In the genomic region with DNA sequence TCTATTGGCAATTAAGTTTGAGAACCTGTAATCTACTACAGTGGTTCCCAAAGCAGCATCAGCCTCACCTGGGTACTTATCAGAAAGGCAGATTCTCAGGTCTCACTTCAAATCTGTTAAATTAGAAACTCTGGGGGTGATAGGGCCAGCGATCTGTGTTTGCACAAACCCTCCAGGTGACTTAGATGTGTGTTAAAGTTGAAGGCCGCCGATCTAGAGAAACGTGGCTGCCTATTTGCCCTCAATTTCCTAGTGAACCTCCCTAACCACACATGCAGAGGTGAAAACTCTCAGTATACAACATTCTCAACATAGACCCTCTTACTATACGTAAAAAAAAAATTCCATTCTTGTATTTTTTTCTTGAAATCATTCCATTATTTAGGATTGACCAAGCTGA, we compare ENCODE assay signal across 2 cellular contexts.
A peak's percentile ranks its signal among the peaks of the same experiment; 100 is the strongest.
TF ChIP-seq lines count a peak whose summit lies in the region.

No MANE protein-coding gene starts in this region.

TF ChIP-seq in GM23338, 12 proteins besides CTCF, POLR2A, EP300 and RAD21:
- TF ChIP-seq NANOG (IDR thresholded peaks at IDR 0.05; ENCODE audit: borderline replicate concordance) (no peak), POLR2AphosphoS5 (IDR thresholded peaks at IDR 0.05; ENCODE audit: low read depth) (no peak)
- TF ChIP-seq, protein P1, sequence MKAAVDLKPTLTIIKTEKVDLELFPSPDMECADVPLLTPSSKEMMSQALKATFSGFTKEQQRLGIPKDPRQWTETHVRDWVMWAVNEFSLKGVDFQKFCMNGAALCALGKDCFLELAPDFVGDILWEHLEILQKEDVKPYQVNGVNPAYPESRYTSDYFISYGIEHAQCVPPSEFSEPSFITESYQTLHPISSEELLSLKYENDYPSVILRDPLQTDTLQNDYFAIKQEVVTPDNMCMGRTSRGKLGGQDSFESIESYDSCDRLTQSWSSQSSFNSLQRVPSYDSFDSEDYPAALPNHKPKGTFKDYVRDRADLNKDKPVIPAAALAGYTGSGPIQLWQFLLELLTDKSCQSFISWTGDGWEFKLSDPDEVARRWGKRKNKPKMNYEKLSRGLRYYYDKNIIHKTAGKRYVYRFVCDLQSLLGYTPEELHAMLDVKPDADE (IDR thresholded peaks at IDR 0.05), result no peak
- TF ChIP-seq, protein P2, sequence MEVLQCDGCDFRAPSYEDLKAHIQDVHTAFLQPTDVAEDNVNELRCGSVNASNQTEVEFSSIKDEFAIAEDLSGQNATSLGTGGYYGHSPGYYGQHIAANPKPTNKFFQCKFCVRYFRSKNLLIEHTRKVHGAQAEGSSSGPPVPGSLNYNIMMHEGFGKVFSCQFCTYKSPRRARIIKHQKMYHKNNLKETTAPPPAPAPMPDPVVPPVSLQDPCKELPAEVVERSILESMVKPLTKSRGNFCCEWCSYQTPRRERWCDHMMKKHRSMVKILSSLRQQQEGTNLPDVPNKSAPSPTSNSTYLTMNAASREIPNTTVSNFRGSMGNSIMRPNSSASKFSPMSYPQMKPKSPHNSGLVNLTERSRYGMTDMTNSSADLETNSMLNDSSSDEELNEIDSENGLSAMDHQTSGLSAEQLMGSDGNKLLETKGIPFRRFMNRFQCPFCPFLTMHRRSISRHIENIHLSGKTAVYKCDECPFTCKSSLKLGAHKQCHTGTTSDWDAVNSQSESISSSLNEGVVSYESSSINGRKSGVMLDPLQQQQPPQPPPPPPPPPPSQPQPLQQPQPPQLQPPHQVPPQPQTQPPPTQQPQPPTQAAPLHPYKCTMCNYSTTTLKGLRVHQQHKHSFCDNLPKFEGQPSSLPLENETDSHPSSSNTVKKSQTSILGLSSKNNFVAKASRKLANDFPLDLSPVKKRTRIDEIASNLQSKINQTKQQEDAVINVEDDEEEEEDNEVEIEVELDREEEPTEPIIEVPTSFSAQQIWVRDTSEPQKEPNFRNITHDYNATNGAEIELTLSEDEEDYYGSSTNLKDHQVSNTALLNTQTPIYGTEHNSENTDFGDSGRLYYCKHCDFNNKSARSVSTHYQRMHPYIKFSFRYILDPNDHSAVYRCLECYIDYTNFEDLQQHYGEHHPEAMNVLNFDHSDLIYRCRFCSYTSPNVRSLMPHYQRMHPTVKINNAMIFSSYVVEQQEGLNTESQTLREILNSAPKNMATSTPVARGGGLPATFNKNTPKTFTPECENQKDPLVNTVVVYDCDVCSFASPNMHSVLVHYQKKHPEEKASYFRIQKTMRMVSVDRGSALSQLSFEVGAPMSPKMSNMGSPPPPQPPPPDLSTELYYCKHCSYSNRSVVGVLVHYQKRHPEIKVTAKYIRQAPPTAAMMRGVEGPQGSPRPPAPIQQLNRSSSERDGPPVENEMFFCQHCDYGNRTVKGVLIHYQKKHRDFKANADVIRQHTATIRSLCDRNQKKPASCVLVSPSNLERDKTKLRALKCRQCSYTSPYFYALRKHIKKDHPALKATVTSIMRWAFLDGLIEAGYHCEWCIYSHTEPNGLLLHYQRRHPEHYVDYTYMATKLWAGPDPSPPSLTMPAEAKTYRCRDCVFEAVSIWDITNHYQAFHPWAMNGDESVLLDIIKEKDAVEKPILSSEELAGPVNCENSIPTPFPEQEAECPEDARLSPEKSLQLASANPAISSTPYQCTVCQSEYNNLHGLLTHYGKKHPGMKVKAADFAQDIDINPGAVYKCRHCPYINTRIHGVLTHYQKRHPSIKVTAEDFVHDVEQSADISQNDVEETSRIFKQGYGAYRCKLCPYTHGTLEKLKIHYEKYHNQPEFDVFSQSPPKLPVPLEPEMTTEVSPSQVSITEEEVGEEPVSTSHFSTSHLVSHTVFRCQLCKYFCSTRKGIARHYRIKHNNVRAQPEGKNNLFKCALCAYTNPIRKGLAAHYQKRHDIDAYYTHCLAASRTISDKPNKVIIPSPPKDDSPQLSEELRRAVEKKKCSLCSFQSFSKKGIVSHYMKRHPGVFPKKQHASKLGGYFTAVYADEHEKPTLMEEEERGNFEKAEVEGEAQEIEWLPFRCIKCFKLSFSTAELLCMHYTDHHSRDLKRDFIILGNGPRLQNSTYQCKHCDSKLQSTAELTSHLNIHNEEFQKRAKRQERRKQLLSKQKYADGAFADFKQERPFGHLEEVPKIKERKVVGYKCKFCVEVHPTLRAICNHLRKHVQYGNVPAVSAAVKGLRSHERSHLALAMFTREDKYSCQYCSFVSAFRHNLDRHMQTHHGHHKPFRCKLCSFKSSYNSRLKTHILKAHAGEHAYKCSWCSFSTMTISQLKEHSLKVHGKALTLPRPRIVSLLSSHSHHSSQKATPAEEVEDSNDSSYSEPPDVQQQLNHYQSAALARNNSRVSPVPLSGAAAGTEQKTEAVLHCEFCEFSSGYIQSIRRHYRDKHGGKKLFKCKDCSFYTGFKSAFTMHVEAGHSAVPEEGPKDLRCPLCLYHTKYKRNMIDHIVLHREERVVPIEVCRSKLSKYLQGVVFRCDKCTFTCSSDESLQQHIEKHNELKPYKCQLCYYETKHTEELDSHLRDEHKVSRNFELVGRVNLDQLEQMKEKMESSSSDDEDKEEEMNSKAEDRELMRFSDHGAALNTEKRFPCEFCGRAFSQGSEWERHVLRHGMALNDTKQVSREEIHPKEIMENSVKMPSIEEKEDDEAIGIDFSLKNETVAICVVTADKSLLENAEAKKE (CRISPR knock-in tag; IDR thresholded peaks at IDR 0.05), result no peak

TF ChIP-seq in HepG2, 621 proteins besides CTCF, POLR2A, EP300 and RAD21:
- TF ChIP-seq ZMYM4 (CRISPR knock-in tag; IDR thresholded peaks at IDR 0.05), result 0 out of 2 replicates have a peak, but pooled peaks have one; percentile 30
- TF ChIP-seq ZNF674 (CRISPR knock-in tag; IDR thresholded peaks at IDR 0.05; ENCODE audit: low read depth), result no peak
- TF ChIP-seq, protein P3, sequence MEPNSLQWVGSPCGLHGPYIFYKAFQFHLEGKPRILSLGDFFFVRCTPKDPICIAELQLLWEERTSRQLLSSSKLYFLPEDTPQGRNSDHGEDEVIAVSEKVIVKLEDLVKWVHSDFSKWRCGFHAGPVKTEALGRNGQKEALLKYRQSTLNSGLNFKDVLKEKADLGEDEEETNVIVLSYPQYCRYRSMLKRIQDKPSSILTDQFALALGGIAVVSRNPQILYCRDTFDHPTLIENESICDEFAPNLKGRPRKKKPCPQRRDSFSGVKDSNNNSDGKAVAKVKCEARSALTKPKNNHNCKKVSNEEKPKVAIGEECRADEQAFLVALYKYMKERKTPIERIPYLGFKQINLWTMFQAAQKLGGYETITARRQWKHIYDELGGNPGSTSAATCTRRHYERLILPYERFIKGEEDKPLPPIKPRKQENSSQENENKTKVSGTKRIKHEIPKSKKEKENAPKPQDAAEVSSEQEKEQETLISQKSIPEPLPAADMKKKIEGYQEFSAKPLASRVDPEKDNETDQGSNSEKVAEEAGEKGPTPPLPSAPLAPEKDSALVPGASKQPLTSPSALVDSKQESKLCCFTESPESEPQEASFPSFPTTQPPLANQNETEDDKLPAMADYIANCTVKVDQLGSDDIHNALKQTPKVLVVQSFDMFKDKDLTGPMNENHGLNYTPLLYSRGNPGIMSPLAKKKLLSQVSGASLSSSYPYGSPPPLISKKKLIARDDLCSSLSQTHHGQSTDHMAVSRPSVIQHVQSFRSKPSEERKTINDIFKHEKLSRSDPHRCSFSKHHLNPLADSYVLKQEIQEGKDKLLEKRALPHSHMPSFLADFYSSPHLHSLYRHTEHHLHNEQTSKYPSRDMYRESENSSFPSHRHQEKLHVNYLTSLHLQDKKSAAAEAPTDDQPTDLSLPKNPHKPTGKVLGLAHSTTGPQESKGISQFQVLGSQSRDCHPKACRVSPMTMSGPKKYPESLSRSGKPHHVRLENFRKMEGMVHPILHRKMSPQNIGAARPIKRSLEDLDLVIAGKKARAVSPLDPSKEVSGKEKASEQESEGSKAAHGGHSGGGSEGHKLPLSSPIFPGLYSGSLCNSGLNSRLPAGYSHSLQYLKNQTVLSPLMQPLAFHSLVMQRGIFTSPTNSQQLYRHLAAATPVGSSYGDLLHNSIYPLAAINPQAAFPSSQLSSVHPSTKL (CRISPR knock-in tag; IDR thresholded peaks at IDR 0.05), result 0 out of 2 replicates have a peak, but pooled peaks have one; percentile 18
- 0 out of 2 replicates have a peak, but pooled peaks have one; percentile 22 for TF ChIP-seq RARA (CRISPR knock-in tag; IDR thresholded peaks at IDR 0.05)
- TF ChIP-seq REXO4 (CRISPR knock-in tag; IDR thresholded peaks at IDR 0.05; ENCODE audit: borderline replicate concordance), result no peak
- peak; percentile 83 for TF ChIP-seq RXRB (CRISPR knock-in tag; IDR thresholded peaks at IDR 0.05; ENCODE audit: borderline replicate concordance)
- TF ChIP-seq PPARG (CRISPR knock-in tag; conservative IDR thresholded peaks at IDR 0.05), result peak; percentile 90
- no peak for TF ChIP-seq ZFP82 (CRISPR knock-in tag; IDR thresholded peaks at IDR 0.05; ENCODE audit: borderline replicate concordance)
- TF ChIP-seq, protein P4, sequence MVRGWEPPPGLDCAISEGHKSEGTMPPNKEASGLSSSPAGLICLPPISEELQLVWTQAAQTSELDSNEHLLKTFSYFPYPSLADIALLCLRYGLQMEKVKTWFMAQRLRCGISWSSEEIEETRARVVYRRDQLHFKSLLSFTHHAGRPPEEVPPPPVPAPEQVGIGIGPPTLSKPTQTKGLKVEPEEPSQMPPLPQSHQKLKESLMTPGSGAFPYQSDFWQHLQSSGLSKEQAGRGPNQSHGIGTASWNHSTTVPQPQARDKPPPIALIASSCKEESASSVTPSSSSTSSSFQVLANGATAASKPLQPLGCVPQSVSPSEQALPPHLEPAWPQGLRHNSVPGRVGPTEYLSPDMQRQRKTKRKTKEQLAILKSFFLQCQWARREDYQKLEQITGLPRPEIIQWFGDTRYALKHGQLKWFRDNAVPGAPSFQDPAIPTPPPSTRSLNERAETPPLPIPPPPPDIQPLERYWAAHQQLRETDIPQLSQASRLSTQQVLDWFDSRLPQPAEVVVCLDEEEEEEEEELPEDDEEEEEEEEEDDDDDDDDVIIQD (CRISPR knock-in tag; IDR thresholded peaks at IDR 0.05; ENCODE audit: low read depth), result peak; percentile 35; the same call in 1 of the 2 replicates
